19 cellular contexts compared by ENCODE assay signal in genomic region chr13:75426421-75426820, GRCh38. TPM values are rescaled to one million over a fixed set of nuclear protein-coding genes. Genes with fewer than 3 reads are reported as not detected.
DNase-seq lines count a peak whose midpoint lies in the region; ATAC-seq, FAIRE-seq and TF ChIP-seq lines count a peak whose summit lies in the region.
"Had no signal": no experiment of that assay in that cellular context is flagged by ENCODE, and none has a peak within 500 bp of the region (broad histone marks: within the 10 kb centered on the region; RNA-seq: fewer than 3 reads in every experiment).

No MANE protein-coding gene starts in this region.

- dilution Hi-C loops in mammary epithelial cell (cut with HindIII; ENCODE audit: low sequenced_read_pairs), result loop anchor here (5.0 kb wide), 1 partner anchor 56 kb away; the partner anchor contains the start of gene TBC1D4

- TF ChIP-seq EP300 in HepG2 (IDR thresholded peaks at IDR 0.05; ENCODE audit: low read depth in 2 of 2, low read length in 2 of 2), result no peak
- TF ChIP-seq EP300 in HepG2 (CRISPR knock-in tag; IDR thresholded peaks at IDR 0.05; ENCODE audit: borderline replicate concordance), result no peak

- intact Hi-C loops in HepG2 (cut with micrococcal nuclease; ENCODE audit: unreplicated experiment) (no loop called here), right lobe of liver (cut with DNase I) (no loop called here), mammary epithelial cell (cut with micrococcal nuclease) (no loop called here), A673 (cut with micrococcal nuclease; ENCODE audit: unreplicated experiment) (no loop called here)

- in situ Hi-C loops in HepG2 (cut with HindIII; ENCODE audit: extremely low pct_ligation_motif_present, low pct_unique_long_range_greater_than_20kb) (no loop called here), mammary epithelial cell (cut with MboI; ENCODE audit: low sequenced_read_pairs in 2 of 2) (no loop called here)

- no peak for TF ChIP-seq CTCF in HepG2 (CRISPR knock-in tag; IDR thresholded peaks at IDR 0.05)
- TF ChIP-seq CTCF in right lobe of liver (IDR thresholded peaks at IDR 0.05), result no peak
- TF ChIP-seq CTCF in mammary epithelial cell (conservative IDR thresholded peaks at IDR 0.05 in 1 of 2, IDR thresholded peaks at IDR 0.05 in 1 of 2; ENCODE audit: extremely low read depth in 1 of 2, insufficient read depth in 1 of 2, low read depth in 1 of 2, low read length in 2 of 2), result no peak
- no peak for TF ChIP-seq CTCF in A673 (conservative IDR thresholded peaks at IDR 0.05; ENCODE audit: low read depth, low read length)

- no peak overlapping the region for H3K4me3 ChIP-seq in HepG2 (replicated peaks in 1 of 3; ENCODE audit: insufficient read depth in 1 of 3, low read depth in 2 of 3, low read length in 3 of 3)
- no peak overlapping the region for H3K4me3 ChIP-seq in right lobe of liver
- H3K4me3 ChIP-seq in mammary epithelial cell (replicated peaks in 1 of 3; ENCODE audit: insufficient read depth in 1 of 3, low read depth in 2 of 3, low read length in 3 of 3), result no peak overlapping the region
- H3K4me3 ChIP-seq in A673 (ENCODE audit: low read depth, low read length, poor library complexity, severe bottlenecking), result no peak overlapping the region
- H3K4me3 ChIP-seq: A549, BLaER1, GM12878, GM23248 had no signal

- H3K9ac ChIP-seq in HepG2 (ENCODE audit: insufficient read depth, low read depth, low read length) (no peak overlapping the region), mammary epithelial cell (ENCODE audit: insufficient read depth, low read length) (no peak overlapping the region)
- H3K9ac ChIP-seq: BLaER1, GM23248 had no signal

- TF ChIP-seq POLR2A in HepG2 (IDR thresholded peaks at IDR 0.05; ENCODE audit: insufficient read depth in 1 of 2, low read depth in 2 of 2, low read length in 2 of 2), result no peak
- TF ChIP-seq POLR2A in right lobe of liver (IDR thresholded peaks at IDR 0.05), result no peak

- H3K27ac ChIP-seq in HepG2 (ENCODE audit: extremely low read length, insufficient read depth, low read length) (no peak overlapping the region), right lobe of liver (no peak overlapping the region), mammary epithelial cell (ENCODE audit: insufficient read depth, low read depth, low read length) (no peak overlapping the region), A673 (ENCODE audit: low read depth, low read length, poor library complexity, severe bottlenecking) (no peak overlapping the region)
- H3K27ac ChIP-seq: 22Rv1, A549, BLaER1, GM23248 had no signal

- H3K4me2 ChIP-seq in HepG2 (ENCODE audit: low read depth, low read length), result no peak overlapping the region
- H3K4me2 ChIP-seq in mammary epithelial cell (ENCODE audit: insufficient read depth, low read depth, low read length), result no peak overlapping the region
- H3K4me2 ChIP-seq: A549, BLaER1 had no signal

- peaks cover 95% of the 10 kb centered on the region for H3K79me2 ChIP-seq in HepG2 (ENCODE audit: insufficient read depth, low read length)
- H3K79me2 ChIP-seq in mammary epithelial cell (ENCODE audit: insufficient read depth, low read length), result peaks cover 21% of the 10 kb centered on the region

- no peaks in the 10 kb centered on the region for H3K9me3 ChIP-seq in HepG2 (ENCODE audit: low read length)
- H3K9me3 ChIP-seq in right lobe of liver, result no peaks in the 10 kb centered on the region
- no peaks in the 10 kb centered on the region for H3K9me3 ChIP-seq in mammary epithelial cell (replicated peaks; ENCODE audit: insufficient read depth, low read length)
- H3K9me3 ChIP-seq in A673 (ENCODE audit: low read depth, low read length, poor library complexity, severe bottlenecking), result no peaks in the 10 kb centered on the region
- H3K9me3 ChIP-seq: A549 had no signal

- POLR2A ChIA-PET in HepG2 (lab: Yijun Ruan, JAX), result no interaction called here
- POLR2A ChIA-PET in A673 (lab: Charles Lee; ENCODE audit: low non-redundant PET), result no interaction called here

- H2AFZ ChIP-seq in HepG2 (ENCODE audit: low read length), result no peak overlapping the region
- H2AFZ ChIP-seq in mammary epithelial cell (ENCODE audit: low read depth, low read length), result no peak overlapping the region
- H2AFZ ChIP-seq: GM23248 had no signal

- no peak for FAIRE-seq in HepG2 (lab: Jason Lieb, UNC)
- FAIRE-seq: A549, GM12878, H54 had no signal

- BruUV-seq in HepG2 (replicated peaks; lab: Mats Ljungman, UMichigan) (no TSS peak), mammary epithelial cell (replicated peaks; lab: Mats Ljungman, UMichigan) (no TSS peak), A673 (replicated peaks; lab: Mats Ljungman, UMichigan) (no TSS peak)

- DNase-seq in HepG2 (ENCODE audit: low spot score) (no peak), right lobe of liver (no peak), mammary epithelial cell (peak; percentile 77), A673 (ENCODE audit: low spot score) (no peak), cerebellum (ENCODE audit: low spot score) (no peak), H4 (ENCODE audit: low spot score) (no peak), NCI-H2081 (lab: John Stamatoyannopoulos, UW) (no peak)
- DNase-seq: CD4-positive, alpha-beta memory T cell; DMS79 treated with DMSO at 0.1 percent for 48 hours; EL; GM23248; HFFc6 had no signal

- peaks cover 36% of the 10 kb centered on the region for H3K4me1 ChIP-seq in HepG2 (ENCODE audit: insufficient read depth, low read length)
- H3K4me1 ChIP-seq in right lobe of liver, result peaks cover 0 to 5% (median 0%) of the 10 kb centered on the region in 4 donors
- H3K4me1 ChIP-seq in mammary epithelial cell (ENCODE audit: insufficient read depth, low read length), result peaks cover 4% of the 10 kb centered on the region
- H3K4me1 ChIP-seq in A673 (ENCODE audit: insufficient read depth, low read length, poor library complexity, severe bottlenecking), result no peaks in the 10 kb centered on the region
- H3K4me1 ChIP-seq: A549 had no signal

- peaks cover 0 to 3% of the 10 kb centered on the region in 2 experiments; a peak in 1 of 5 replicates for H3K36me3 ChIP-seq in HepG2 (replicated peaks in 1 of 2; ENCODE audit: control insufficient read depth in 1 of 2, insufficient read depth in 2 of 2, low read length in 2 of 2)
- H3K36me3 ChIP-seq in right lobe of liver, result no peaks in the 10 kb centered on the region
- no peaks in the 10 kb centered on the region for H3K36me3 ChIP-seq in mammary epithelial cell (ENCODE audit: insufficient read depth, low read length)
- H3K36me3 ChIP-seq in A673 (ENCODE audit: insufficient read depth, low read length, poor library complexity, severe bottlenecking), result no peaks in the 10 kb centered on the region

- ATAC-seq in HepG2 (no peak), right lobe of liver (no peak), esophagus mucosa (peak; percentile 79)
- ATAC-seq: A549, HCT116 had no signal

- CTCF ChIA-PET in HepG2 (lab: Yijun Ruan, JAX; ENCODE audit: low intra/inter-chr PET ratio, low total read pairs), result no interaction called here
- CTCF ChIA-PET in mammary epithelial cell (lab: Charles Lee; ENCODE audit: low non-redundant PET), result no interaction called here
- CTCF ChIA-PET in A673 (lab: Charles Lee), result no interaction called here

- TF ChIP-seq RAD21 in HepG2 (CRISPR knock-in tag; IDR thresholded peaks at IDR 0.05), result no peak

- H3K27me3 ChIP-seq in HepG2 (ENCODE audit: control insufficient read depth in 1 of 2, insufficient read depth in 2 of 2, low read length in 2 of 2) (no peaks in the 10 kb centered on the region), right lobe of liver (no peaks in the 10 kb centered on the region), mammary epithelial cell (ENCODE audit: insufficient read depth, low read length) (no peaks in the 10 kb centered on the region), A673 (replicated peaks; ENCODE audit: insufficient read depth, low read depth, low read length, poor library complexity) (no peaks in the 10 kb centered on the region)
- H3K27me3 ChIP-seq: BLaER1 had no signal

- 0 out of 2 replicates have a peak, but pooled peaks cover 11% of the 10 kb centered on the region for H4K20me1 ChIP-seq in HepG2 (ENCODE audit: insufficient read depth, low read length)
- H4K20me1 ChIP-seq in mammary epithelial cell (ENCODE audit: insufficient read depth, low read length), result no peaks in the 10 kb centered on the region

TF ChIP-seq in HepG2, 621 proteins besides CTCF, POLR2A, EP300 and RAD21:
- TF ChIP-seq KMT2B (CRISPR knock-in tag; IDR thresholded peaks at IDR 0.05), result no peak
- TF ChIP-seq RBM22 (optimal IDR thresholded peaks at IDR 0.05; ENCODE audit: low read length), result peak; percentile 22

RNA-seq across cellular contexts. Expression of gene TBC1D4, which starts 55.5 kb away (rescaled TPM):
- total RNA-seq in HepG2 (2016; rRNA removed; fragmentation: Illumina TruSeq; extraction: Trizol) (35.9 and 55.4 TPM in 2 replicates), right lobe of liver (10 to 100 TPM in 4 of 6 experiments, 1 to 10 TPM in 2; 7.7 to 18.6 (median 10.3) TPM), mammary epithelial cell (10 to 100 TPM; 13.9 to 36.7 TPM), esophagus mucosa (12.2 TPM), A673 (2021) (9.8 and 10.6 TPM in 2 replicates), cerebellum (20.2 TPM)
- 9.8 and 11.6 TPM in 2 replicates for total RNA-seq in HepG2 (2016; cell fraction: cytosol; rRNA removed; fragmentation: Illumina TruSeq; extraction: Trizol; ENCODE audit: low read depth)
- total RNA-seq in HepG2 (2016; cell fraction: insoluble cytoplasmic fraction; rRNA removed; fragmentation: Illumina TruSeq; extraction: Trizol), result 34.7 and 51.3 TPM in 2 replicates
- total RNA-seq in HepG2 (2016; cell fraction: membrane; rRNA removed; fragmentation: Illumina TruSeq; extraction: Trizol), result 15.2 and 16.2 TPM in 2 replicates
- total RNA-seq in HepG2 (2016; cell fraction: nucleus; rRNA removed; fragmentation: Illumina TruSeq; extraction: Trizol), result 40.3 and 42.3 TPM in 2 replicates
- polyA plus RNA-seq in HepG2 (2011; rRNA removed) (61.0 and 64.4 TPM in 2 replicates), mammary epithelial cell (20.8 TPM)
- polyA plus RNA-seq in HepG2 (2011; cell fraction: cytosol; rRNA removed), result 51.3 and 56.0 TPM in 2 replicates
- polyA plus RNA-seq in HepG2 (2011; cell fraction: nucleus; rRNA removed), result 38.5 and 39.0 TPM in 2 replicates
- 34.3 and 36.4 TPM in 2 replicates for polyA plus RNA-seq in HepG2 (2012)
- polyA plus RNA-seq in HepG2 (2016; cell fraction: cytosol; fragmentation: Illumina TruSeq; extraction: Trizol; ENCODE audit: low read depth), result 0.92 and 0.95 TPM in 2 replicates
- 40.9 and 42.4 TPM in 2 replicates for polyA plus RNA-seq in HepG2 (2016; cell fraction: insoluble cytoplasmic fraction; fragmentation: Illumina TruSeq; extraction: Trizol; ENCODE audit: low read depth)
- 4.8 and 5.3 TPM in 2 replicates for polyA plus RNA-seq in HepG2 (2016; cell fraction: membrane; fragmentation: Illumina TruSeq; extraction: Trizol; ENCODE audit: low read depth)
- 33.6 TPM in 2 replicates for polyA plus RNA-seq in HepG2 (2016; cell fraction: nucleus; fragmentation: Illumina TruSeq; extraction: Trizol; ENCODE audit: insufficient read depth, low read depth)
- polyA minus RNA-seq in HepG2 (2011; rRNA and poly(A)+ RNA removed; ENCODE audit: low replicate concordance), result 53.3 and 125 TPM in 2 replicates
- polyA minus RNA-seq in HepG2 (2011; cell fraction: cytosol; rRNA and poly(A)+ RNA removed), result 88.0 and 94.2 TPM in 2 replicates
- 138 and 139 TPM in 2 replicates for polyA minus RNA-seq in HepG2 (2011; cell fraction: nucleus; rRNA and poly(A)+ RNA removed)
- 41.5 TPM for polyA minus RNA-seq in mammary epithelial cell
- total RNA-seq in H4 (2014; rRNA removed; shearing (Covaris generic)), result 2.9 and 4.1 TPM in 2 replicates
